Comparison of ENCODE assay signal across 16 cellular contexts in the genomic region with DNA sequence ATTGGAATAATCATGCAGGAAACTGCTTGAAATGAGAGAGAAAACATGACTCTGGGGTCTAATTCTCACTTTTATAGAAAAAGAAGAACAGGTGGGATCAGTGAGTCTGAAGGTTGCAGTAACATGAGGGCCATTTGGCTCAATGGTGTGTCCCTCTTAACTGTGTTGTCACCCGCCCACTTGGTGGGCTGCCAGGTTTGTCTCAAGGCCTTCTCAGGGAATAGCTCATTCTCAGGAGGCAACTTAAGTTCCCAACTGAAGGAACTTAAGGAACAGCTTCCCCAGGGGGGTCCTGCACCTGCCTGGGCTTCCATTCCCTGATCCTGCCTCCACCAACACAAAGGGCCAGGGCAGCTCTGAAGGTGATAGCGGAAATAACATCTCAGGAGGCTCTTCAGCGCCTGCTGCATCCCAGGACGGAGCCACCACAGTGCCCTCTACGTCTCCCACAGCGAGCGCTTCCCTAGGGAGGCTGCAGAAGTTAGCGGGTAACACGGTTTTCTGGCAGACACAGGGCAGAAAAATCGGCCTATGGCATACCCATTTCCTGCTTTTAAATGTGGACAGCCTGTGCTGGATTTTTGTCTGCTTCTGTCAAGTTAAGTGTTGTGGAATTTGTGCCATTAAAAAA.
DNase-seq lines count a peak whose midpoint lies in the region; ATAC-seq and TF ChIP-seq lines count a peak whose summit lies in the region.
"Had no signal": no experiment of that assay in that cellular context is flagged by ENCODE, and none has a peak within 500 bp of the region (broad histone marks: within the 10 kb centered on the region; RNA-seq: fewer than 3 reads in every experiment).

No MANE protein-coding gene starts in this region.

- no peaks in the 10 kb centered on the region for H3K27me3 ChIP-seq in WERI-Rb-1 (ENCODE audit: insufficient read depth, low read depth, severe bottlenecking)
- H3K27me3 ChIP-seq in MG63: no peaks in the 10 kb centered on the region
- H3K27me3 ChIP-seq: Peyer's patch had no signal

- ATAC-seq in natural killer cell: no peak
- no peak for ATAC-seq in natural killer cell treated with Interleukin-12 subunit alpha and Interleukin-12 subunit beta and Interleukin-15 and Interleukin-18, amount 100 ng/mL, for 72 hours
- ATAC-seq in stimulated activated naive CD8-positive, alpha-beta T cell treated with anti-CD3 and anti-CD28 coated beads, Interleukin-15, Interleukin-2, amounts not matched to agents 100 U/mL and 50 U/mL, for 24 hours: no peak
- ATAC-seq: HCT116 had no signal

- TF ChIP-seq CTCF in natural killer cell (IDR thresholded peaks at IDR 0.05): no peak
- no peak for TF ChIP-seq CTCF in WERI-Rb-1 (IDR thresholded peaks at IDR 0.05; ENCODE audit: low read depth, low read length)
- TF ChIP-seq CTCF in neural crest cell (conservative IDR thresholded peaks at IDR 0.05): no peak

- H3K4me1 Mint-ChIP-seq in natural killer cell: peaks cover 63 to 74% of the 10 kb centered on the region in 2 donors
- H3K4me1 Mint-ChIP-seq in natural killer cell treated with Interleukin-12 subunit alpha and Interleukin-12 subunit beta and Interleukin-15 and Interleukin-18, amount 100 ng/mL, for 72 hours (ENCODE audit: low read depth in 2 of 2): peaks cover 15 to 46% of the 10 kb centered on the region in 2 donors
- peaks cover 34% of the 10 kb centered on the region for H3K4me1 Mint-ChIP-seq in neural crest cell

- H3K4me3 ChIP-seq in WERI-Rb-1 (ENCODE audit: low read depth, low read length): no peak overlapping the region
- H3K4me3 ChIP-seq in MG63: no peak overlapping the region
- H3K4me3 ChIP-seq: Peyer's patch had no signal

- 0 out of 2 replicates have a peak overlapping the region, but pooled peaks have one; percentile 94 for H3K27ac ChIP-seq in WERI-Rb-1
- H3K27ac ChIP-seq: C4-2B, Peyer's patch had no signal

- H3K36me3 Mint-ChIP-seq in natural killer cell (no peaks in the 10 kb centered on the region), neural crest cell (ENCODE audit: low read depth) (peaks cover 4% of the 10 kb centered on the region)
- no peaks in the 10 kb centered on the region for H3K36me3 Mint-ChIP-seq in natural killer cell treated with Interleukin-12 subunit alpha and Interleukin-12 subunit beta and Interleukin-15 and Interleukin-18, amount 100 ng/mL, for 72 hours

- H3K9me3 Mint-ChIP-seq in natural killer cell (no peaks in the 10 kb centered on the region), neural crest cell (no peaks in the 10 kb centered on the region)
- H3K9me3 Mint-ChIP-seq in natural killer cell treated with Interleukin-12 subunit alpha and Interleukin-12 subunit beta and Interleukin-15 and Interleukin-18, amount 100 ng/mL, for 72 hours: no peaks in the 10 kb centered on the region

- H3K4me3 Mint-ChIP-seq in natural killer cell: no peak overlapping the region
- H3K4me3 Mint-ChIP-seq in natural killer cell treated with Interleukin-12 subunit alpha and Interleukin-12 subunit beta and Interleukin-15 and Interleukin-18, amount 100 ng/mL, for 72 hours: no peak overlapping the region
- no peak overlapping the region for H3K4me3 Mint-ChIP-seq in neural crest cell

- peak overlapping the region; percentile 78 to 81 for H3K27ac Mint-ChIP-seq in natural killer cell
- H3K27ac Mint-ChIP-seq in natural killer cell treated with Interleukin-12 subunit alpha and Interleukin-12 subunit beta and Interleukin-15 and Interleukin-18, amount 100 ng/mL, for 72 hours: no peak overlapping the region
- peak overlapping the region; percentile 27 for H3K27ac Mint-ChIP-seq in neural crest cell (ENCODE audit: unreplicated experiment)

- intact Hi-C loops in natural killer cell (cut with micrococcal nuclease): no loop called here

- H3K9me3 ChIP-seq in WERI-Rb-1 (ENCODE audit: severe bottlenecking) (no peaks in the 10 kb centered on the region), MG63 (no peaks in the 10 kb centered on the region)
- H3K9me3 ChIP-seq: Peyer's patch had no signal

- H3K27me3 Mint-ChIP-seq in natural killer cell (ENCODE audit: low read depth in 2 of 2) (no peaks in the 10 kb centered on the region), neural crest cell (ENCODE audit: low read depth) (no peaks in the 10 kb centered on the region)
- no peaks in the 10 kb centered on the region for H3K27me3 Mint-ChIP-seq in natural killer cell treated with Interleukin-12 subunit alpha and Interleukin-12 subunit beta and Interleukin-15 and Interleukin-18, amount 100 ng/mL, for 72 hours

- H3K36me3 ChIP-seq in WERI-Rb-1: peaks cover 34% of the 10 kb centered on the region
- H3K36me3 ChIP-seq in MG63: peaks cover 34% of the 10 kb centered on the region

- DNase-seq in natural killer cell: no peak
- DNase-seq in natural killer cell treated with Interleukin-12 subunit alpha and Interleukin-12 subunit beta and Interleukin-15 and Interleukin-18, amount 100 ng/mL, for 72 hours (ENCODE audit: low spot score): no peak
- DNase-seq in WERI-Rb-1: no peak
- DNase-seq in neural crest cell (ENCODE audit: low read depth, low spot score): no peak
- no peak for DNase-seq in stimulated activated naive CD8-positive, alpha-beta T cell treated with anti-CD3 and anti-CD28 coated beads, Interleukin-15, Interleukin-2, amounts not matched to agents 100 U/mL and 50 U/mL, for 24 hours
- no peak for DNase-seq in MG63
- no peak for DNase-seq in activated gamma-delta T cell (lab: John Stamatoyannopoulos, UW)
- no peak for DNase-seq in HT-29 (ENCODE audit: low spot score)
- DNase-seq: IMR-90, MV-4-11, NCI-H1417 treated with DMSO at 0.1 percent for 48 hours, NCI-H345, Peyer's patch, SIG-M5 had no signal

Comparison
In these comparisons a context has a peak if more than half of its experiments do, and no peak if none do; other contexts are left out.
1. H3K27ac Mint-ChIP-seq: peak in natural killer cell (2 of 2) and neural crest cell (single experiment); none in natural killer cell treated with Interleukin-12 subunit alpha and Interleukin-12 subunit beta and Interleukin-15 and Interleukin-18, amount 100 ng/mL, for 72 hours (0 of 2).